8 cellular contexts compared by ENCODE assay signal in the genomic region with DNA sequence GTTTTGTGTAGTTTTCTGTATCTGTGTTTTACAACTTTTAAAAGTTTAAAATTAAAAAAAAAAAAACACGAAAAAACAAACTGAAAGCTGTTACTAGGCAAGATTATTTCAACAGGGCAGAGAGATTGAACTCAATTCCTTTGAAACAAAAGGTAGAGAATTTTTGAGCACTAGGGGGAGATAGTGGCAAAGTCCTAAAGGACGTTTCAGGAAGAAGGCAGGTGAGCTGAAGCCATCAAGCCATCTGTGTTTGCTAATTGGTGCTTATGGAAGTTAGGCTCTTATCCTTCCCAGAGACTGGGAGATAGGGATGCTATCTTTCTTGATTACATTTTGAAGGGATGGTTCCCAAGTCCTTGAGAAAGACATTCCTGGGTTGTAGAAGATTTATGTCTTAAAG.
A peak's percentile ranks its signal among the peaks of the same experiment; 100 is the strongest.
DNase-seq lines count a peak whose midpoint lies in the region; ATAC-seq and TF ChIP-seq lines count a peak whose summit lies in the region.

No MANE protein-coding gene starts in this region.

- H3K36me3 Mint-ChIP-seq in activated naive CD4-positive, alpha-beta T cell treated with anti-CD3 and anti-CD28 coated beads, Interleukin-2, amount 50 U/mL, for 72 hours, result no peaks in the 10 kb centered on the region
- H3K36me3 Mint-ChIP-seq in stimulated activated memory B cell treated with anti-CD40 and anti-IgM and Interleukin-4, amounts not matched to agents 10 μg/mL and 1 μg/mL and 100 μg/mL, for 72 hours, result no peaks in the 10 kb centered on the region

- H3K27ac Mint-ChIP-seq in activated naive CD4-positive, alpha-beta T cell treated with anti-CD3 and anti-CD28 coated beads, Interleukin-2, amount 50 U/mL, for 72 hours, result no peak overlapping the region
- H3K27ac Mint-ChIP-seq in stimulated activated memory B cell treated with anti-CD40 and anti-IgM and Interleukin-4, amounts not matched to agents 10 μg/mL and 1 μg/mL and 100 μg/mL, for 72 hours, result no peak overlapping the region

- H3K36me3 ChIP-seq in GM06990 (ENCODE audit: control insufficient read depth, insufficient read depth, low read length) (no peaks in the 10 kb centered on the region), HUES64 (ENCODE audit: insufficient read depth, low read length) (peaks cover 4% of the 10 kb centered on the region; the same call in 1 of the 2 replicates), kidney epithelial cell (ENCODE audit: control insufficient read depth, insufficient read depth, low read length) (no peaks in the 10 kb centered on the region)

- peaks cover 11% of the 10 kb centered on the region for H3K4me1 ChIP-seq in HUES64 (ENCODE audit: insufficient read depth, low read length)

- no peak overlapping the region for H3K9ac ChIP-seq in HUES64 (ENCODE audit: low read depth, low read length)

- H3K27me3 Mint-ChIP-seq in stimulated activated memory B cell treated with anti-CD40 and anti-IgM and Interleukin-4, amounts not matched to agents 10 μg/mL and 1 μg/mL and 100 μg/mL, for 72 hours, result peaks cover 43% of the 10 kb centered on the region

- H3K9me3 Mint-ChIP-seq in activated naive CD4-positive, alpha-beta T cell treated with anti-CD3 and anti-CD28 coated beads, Interleukin-2, amount 50 U/mL, for 72 hours, result no peaks in the 10 kb centered on the region
- H3K9me3 Mint-ChIP-seq in stimulated activated memory B cell treated with anti-CD40 and anti-IgM and Interleukin-4, amounts not matched to agents 10 μg/mL and 1 μg/mL and 100 μg/mL, for 72 hours, result no peaks in the 10 kb centered on the region

- H3K27ac ChIP-seq in HUES64 (ENCODE audit: low read depth, low read length), result peak overlapping the region; percentile 21; the same call in 1 of the 2 replicates

- 39% methylated on average over 2 of the region's 2 CpGs for WGBS in HUES64

- no peak overlapping the region for H3K4me3 Mint-ChIP-seq in stimulated activated memory B cell treated with anti-CD40 and anti-IgM and Interleukin-4, amounts not matched to agents 10 μg/mL and 1 μg/mL and 100 μg/mL, for 72 hours

- ATAC-seq in activated naive CD4-positive, alpha-beta T cell treated with anti-CD3 and anti-CD28 coated beads, Interleukin-2, amount 50 U/mL, for 72 hours, result no peak
- ATAC-seq in HG03439 (IDR thresholded peaks at IDR 0.05; ENCODE audit: unreplicated experiment), result no peak
- ATAC-seq in stimulated activated memory B cell treated with anti-CD40 and anti-IgM and Interleukin-4, amounts not matched to agents 10 μg/mL and 1 μg/mL and 100 μg/mL, for 72 hours, result no peak

- H3K9me3 ChIP-seq in HUES64 (ENCODE audit: insufficient read depth, low read depth, low read length), result no peaks in the 10 kb centered on the region

- H3K4me3 ChIP-seq in GM06990 (replicated peaks; ENCODE audit: low read depth, low read length) (no peak overlapping the region), HUES64 (ENCODE audit: low read length) (no peak overlapping the region), kidney epithelial cell (ENCODE audit: low read depth, low read length) (no peak overlapping the region)

- TF ChIP-seq CTCF in GM06990 (IDR thresholded peaks at IDR 0.05; ENCODE audit: insufficient read depth, low read length, poor library complexity, severe bottlenecking) (peak; percentile 58), kidney epithelial cell (IDR thresholded peaks at IDR 0.05; ENCODE audit: insufficient read depth, low read length, poor library complexity, severe bottlenecking) (peak; percentile 20)

- DNase-seq in GM06990 (ENCODE audit: extremely low read depth, insufficient read length) (no peak), RKO (ENCODE audit: low spot score) (peak; percentile 21), kidney epithelial cell (ENCODE audit: low read depth) (no peak), GM19240 (ENCODE audit: insufficient read length, low spot score) (no peak)
- no peak for DNase-seq in activated naive CD4-positive, alpha-beta T cell treated with anti-CD3 and anti-CD28 coated beads, Interleukin-2, amount 50 U/mL, for 72 hours (ENCODE audit: low spot score in 2 of 2)

- H3K27me3 ChIP-seq in GM06990 (replicated peaks; ENCODE audit: control insufficient read depth, insufficient read depth, low read length), result no peaks in the 10 kb centered on the region; the same call in none of the 2 replicates
- no peaks in the 10 kb centered on the region for H3K27me3 ChIP-seq in HUES64 (ENCODE audit: insufficient read depth, low read length)
- H3K27me3 ChIP-seq in kidney epithelial cell (ENCODE audit: control insufficient read depth, insufficient read depth, low read length), result no peaks in the 10 kb centered on the region

- H3K4me1 Mint-ChIP-seq in stimulated activated memory B cell treated with anti-CD40 and anti-IgM and Interleukin-4, amounts not matched to agents 10 μg/mL and 1 μg/mL and 100 μg/mL, for 72 hours, result no peaks in the 10 kb centered on the region
